1 cellular context compared by ENCODE assay signal in genomic region chr5:169670769-169671525, GRCh38.
A peak's percentile ranks its signal among the peaks of the same experiment; 100 is the strongest.
TF ChIP-seq lines count a peak whose summit lies in the region.

No MANE protein-coding gene starts in this region.

TF ChIP-seq in GM12878, 131 proteins besides CTCF, POLR2A, EP300 and RAD21 (continued from another document and continues in another):
- peak; percentile 92 for TF ChIP-seq RELB (IDR thresholded peaks at IDR 0.05; ENCODE audit: low read depth)
- no peak for TF ChIP-seq YBX1 (IDR thresholded peaks at IDR 0.05)
- no peak for TF ChIP-seq NFYA (IDR thresholded peaks at IDR 0.05; ENCODE audit: borderline replicate concordance, low read depth, low read length)
- no peak for TF ChIP-seq NR2C2 (IDR thresholded peaks at IDR 0.05; ENCODE audit: borderline replicate concordance, control insufficient read depth, insufficient read length, low read depth)
- no peak for TF ChIP-seq SIX5 (IDR thresholded peaks at IDR 0.05; ENCODE audit: low read depth, low read length, severe bottlenecking)
- TF ChIP-seq E2F4 (IDR thresholded peaks at IDR 0.05; ENCODE audit: low read depth, low read length): no peak
- peak; percentile 67 for TF ChIP-seq RUNX3 (IDR thresholded peaks at IDR 0.05; ENCODE audit: low read length)
- peak; percentile 51; the same call in 1 of the 2 replicates for TF ChIP-seq ZNF687 (IDR thresholded peaks at IDR 0.05)
- TF ChIP-seq ZZZ3 (IDR thresholded peaks at IDR 0.05; ENCODE audit: control insufficient read depth, insufficient read length, low read depth): no peak
- no peak for TF ChIP-seq NKRF (conservative IDR thresholded peaks at IDR 0.05)
- TF ChIP-seq SPI1 (IDR thresholded peaks at IDR 0.05; ENCODE audit: borderline replicate concordance, insufficient read depth, low read depth, low read length): 0 out of 2 replicates have a peak, but pooled peaks have one; percentile 24
- TF ChIP-seq POLR2AphosphoS5 (IDR thresholded peaks at IDR 0.05; ENCODE audit: low read length): no peak
- peak; percentile 62; the same call in 1 of the 2 replicates for TF ChIP-seq SMARCA5 (IDR thresholded peaks at IDR 0.05)
- no peak for TF ChIP-seq BCL11A (IDR thresholded peaks at IDR 0.05; ENCODE audit: low read depth, low read length)
- TF ChIP-seq GABPA (IDR thresholded peaks at IDR 0.05; ENCODE audit: low read depth): no peak
- no peak for TF ChIP-seq MXI1 (IDR thresholded peaks at IDR 0.05; ENCODE audit: low read depth, low read length)
- 0 out of 2 replicates have a peak, but pooled peaks have one; percentile 23 for TF ChIP-seq NR2F1 (conservative IDR thresholded peaks at IDR 0.05)
- TF ChIP-seq E4F1 (IDR thresholded peaks at IDR 0.05; ENCODE audit: borderline replicate concordance, partially characterized antibody): no peak
- TF ChIP-seq RELA (IDR thresholded peaks at IDR 0.05; ENCODE audit: borderline replicate concordance, partially characterized antibody): peak; percentile 76
- no peak for TF ChIP-seq NRF1 (conservative IDR thresholded peaks at IDR 0.05; ENCODE audit: low read depth, low read length)
- no peak for TF ChIP-seq BCLAF1 (IDR thresholded peaks at IDR 0.05)
- no peak for TF ChIP-seq STAT1 (conservative IDR thresholded peaks at IDR 0.05)
- no peak for TF ChIP-seq IRF3 (IDR thresholded peaks at IDR 0.05)
- TF ChIP-seq IRF4 (IDR thresholded peaks at IDR 0.05; ENCODE audit: low read depth, low read length): 0 out of 2 replicates have a peak, but pooled peaks have one; percentile 25
- no peak; the same call in 1 of the 2 replicates for TF ChIP-seq PAX5 (IDR thresholded peaks at IDR 0.05; ENCODE audit: borderline replicate concordance, low read depth, low read length)
- no peak for TF ChIP-seq SREBF1 (IDR thresholded peaks at IDR 0.05; ENCODE audit: low read length)
- peak; percentile 19; the same call in 1 of the 2 replicates for TF ChIP-seq SMC3 (IDR thresholded peaks at IDR 0.05; ENCODE audit: borderline replicate concordance, low read length)
- TF ChIP-seq FOXK2 (IDR thresholded peaks at IDR 0.05): no peak
- peak; percentile 73; the same call in 1 of the 2 replicates for TF ChIP-seq TCF12 (IDR thresholded peaks at IDR 0.05; ENCODE audit: low read depth, low read length)
- 0 out of 2 replicates have a peak, but pooled peaks have one; percentile 44 for TF ChIP-seq ASH2L (IDR thresholded peaks at IDR 0.05; ENCODE audit: borderline replicate concordance, low read depth)
- no peak for TF ChIP-seq POLR2AphosphoS2 (IDR thresholded peaks at IDR 0.05; ENCODE audit: low read depth, low read length)
- no peak for TF ChIP-seq WRNIP1 (IDR thresholded peaks at IDR 0.05; ENCODE audit: borderline replicate concordance, low read depth, low read length)
- TF ChIP-seq E2F8 (IDR thresholded peaks at IDR 0.05; ENCODE audit: low read depth, partially characterized antibody): no peak
- TF ChIP-seq EED (IDR thresholded peaks at IDR 0.05; ENCODE audit: low read depth): peak; percentile 83
- no peak for TF ChIP-seq MTA3 (IDR thresholded peaks at IDR 0.05; ENCODE audit: borderline replicate concordance, low read length)
- no peak for TF ChIP-seq LARP7 (IDR thresholded peaks at IDR 0.05)
- TF ChIP-seq SP1 (IDR thresholded peaks at IDR 0.05; ENCODE audit: low read depth, low read length): no peak
- 0 out of 2 replicates have a peak, but pooled peaks have one; percentile 11 for TF ChIP-seq HSF1 (IDR thresholded peaks at IDR 0.05; ENCODE audit: low read depth, low read length)
- TF ChIP-seq BHLHE40 (IDR thresholded peaks at IDR 0.05; ENCODE audit: borderline replicate concordance in 1 of 2, low read depth in 2 of 2, low read length in 1 of 2): peak; percentile 45 to 49
- peak; percentile 74 for TF ChIP-seq MEF2B (IDR thresholded peaks at IDR 0.05; ENCODE audit: partially characterized antibody, poor library complexity, severe bottlenecking)
- peak; percentile 15; the same call in 1 of the 2 replicates for TF ChIP-seq RAD51 (IDR thresholded peaks at IDR 0.05)
- no peak for TF ChIP-seq BRCA1 (IDR thresholded peaks at IDR 0.05; ENCODE audit: low read depth, low read length)
- peak; percentile 89 for TF ChIP-seq MTA2 (IDR thresholded peaks at IDR 0.05; ENCODE audit: low read depth)
